Comparison of ENCODE assay signal across 23 cellular contexts in genomic region chr4:160810415-160810814, GRCh38.
"Had no signal": no experiment of that assay in that cellular context is flagged by ENCODE, and none has a peak within 500 bp of the region (broad histone marks: within the 10 kb centered on the region; RNA-seq: fewer than 3 reads in every experiment).

No MANE protein-coding gene starts in this region.

- H3K27me3 ChIP-seq: Peyer's patch, SJCRH30 had no signal

- H3K4me2 ChIP-seq: KMS-11, PC-9 had no signal

- H3K9me3 ChIP-seq: Peyer's patch, SJCRH30 had no signal

- H3K27ac ChIP-seq: HL-60, KMS-11, PC-9, Peyer's patch, SJCRH30 had no signal

- DNase-seq: Kasumi-1; MV-4-11; NCI-H1092 treated with DMSO at 0.1 percent for 48 hours; NCI-H1436; NCI-H187; NCI-H2029; NCI-H2081 treated with DMSO at 0.1 percent for 48 hours; NCI-H2171; NCI-H226; NCI-H446; NCI-H510A; NCI-H524 treated with DMSO at 0.1 percent for 48 hours; NCI-H69; NCI-H774; NK-92 treated with Interleukin-12 subunit alpha and Interleukin-12 subunit beta, amount 100 ng/mL, for 24 hours; PC-9; Peyer's patch; SHP77 treated with DMSO at 0.1 percent for 48 hours; SJCRH30 had no signal

- H3K4me3 ChIP-seq: K562, PC-9, Peyer's patch, SJCRH30 had no signal

- H2AFZ ChIP-seq: PC-9 had no signal

- ATAC-seq: K562, Right ventricle myocardium inferior had no signal

- H3K36me3 ChIP-seq: Peyer's patch, SJCRH30 had no signal

- H3K9ac ChIP-seq: KMS-11 had no signal

- H3K4me1 ChIP-seq: Peyer's patch, SJCRH30 had no signal
